In the genomic region with DNA sequence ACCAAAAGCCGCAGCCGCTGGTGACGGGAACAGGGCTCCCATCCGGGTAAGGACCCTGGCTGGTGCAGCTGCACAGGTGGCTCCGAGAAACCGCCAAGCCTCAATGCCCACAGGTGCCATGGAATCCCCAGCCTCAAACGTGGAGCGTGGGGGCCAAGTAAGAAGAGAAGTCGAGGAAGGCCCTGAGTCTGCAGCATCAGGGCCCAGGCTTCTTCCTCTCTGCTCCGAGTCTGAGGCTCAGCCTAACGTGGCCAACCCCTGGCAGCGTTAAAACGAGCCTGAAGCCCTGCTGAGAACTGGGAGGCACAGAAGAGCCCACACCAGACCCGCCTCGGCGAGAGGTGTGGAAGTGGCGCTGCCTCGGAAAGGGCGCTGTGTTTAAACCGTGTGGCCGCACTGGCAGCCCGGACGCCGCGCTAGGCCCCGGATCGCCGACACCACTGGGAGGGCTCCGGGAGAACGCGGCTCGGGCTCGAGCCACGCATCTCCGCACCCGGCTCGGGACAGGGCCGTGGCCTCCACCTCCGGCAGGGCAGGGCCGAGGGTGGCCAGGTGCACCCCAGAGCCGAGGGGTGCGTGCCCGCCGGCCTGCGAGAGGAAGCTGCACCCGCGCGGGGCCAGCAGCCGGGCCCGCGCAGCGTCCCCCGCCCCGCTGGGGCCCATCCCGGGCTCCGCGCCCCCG, we compare ENCODE assay signal across 1 cellular context.
A peak's percentile ranks its signal among the peaks of the same experiment; 100 is the strongest.
TF ChIP-seq lines count a peak whose summit lies in the region.

No MANE protein-coding gene starts in this region.

TF ChIP-seq in HepG2, 621 proteins besides CTCF, POLR2A, EP300 and RAD21 (continued from another document and continues in another):
- TF ChIP-seq TFDP1 (CRISPR knock-in tag; IDR thresholded peaks at IDR 0.05; ENCODE audit: borderline replicate concordance), result no peak
- TF ChIP-seq ZNF614 (CRISPR knock-in tag; IDR thresholded peaks at IDR 0.05; ENCODE audit: borderline replicate concordance), result no peak
- TF ChIP-seq SIN3B (IDR thresholded peaks at IDR 0.05; ENCODE audit: low read length), result no peak
- TF ChIP-seq, protein P1, sequence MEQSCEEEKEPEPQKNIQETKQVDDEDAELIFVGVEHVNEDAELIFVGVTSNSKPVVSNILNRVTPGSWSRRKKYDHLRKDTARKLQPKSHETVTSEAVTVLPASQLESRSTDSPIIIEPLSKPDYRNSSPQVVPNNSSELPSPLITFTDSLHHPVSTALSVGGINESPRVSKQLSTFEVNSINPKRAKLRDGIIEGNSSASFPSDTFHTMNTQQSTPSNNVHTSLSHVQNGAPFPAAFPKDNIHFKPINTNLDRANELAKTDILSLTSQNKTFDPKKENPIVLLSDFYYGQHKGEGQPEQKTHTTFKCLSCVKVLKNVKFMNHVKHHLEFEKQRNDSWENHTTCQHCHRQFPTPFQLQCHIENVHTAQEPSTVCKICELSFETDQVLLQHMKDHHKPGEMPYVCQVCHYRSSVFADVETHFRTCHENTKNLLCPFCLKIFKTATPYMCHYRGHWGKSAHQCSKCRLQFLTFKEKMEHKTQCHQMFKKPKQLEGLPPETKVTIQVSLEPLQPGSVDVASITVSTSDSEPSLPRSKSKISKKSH (CRISPR knock-in tag; IDR thresholded peaks at IDR 0.05; ENCODE audit: borderline replicate concordance), result 0 out of 2 replicates have a peak, but pooled peaks have one; percentile 22
- TF ChIP-seq, protein P2, sequence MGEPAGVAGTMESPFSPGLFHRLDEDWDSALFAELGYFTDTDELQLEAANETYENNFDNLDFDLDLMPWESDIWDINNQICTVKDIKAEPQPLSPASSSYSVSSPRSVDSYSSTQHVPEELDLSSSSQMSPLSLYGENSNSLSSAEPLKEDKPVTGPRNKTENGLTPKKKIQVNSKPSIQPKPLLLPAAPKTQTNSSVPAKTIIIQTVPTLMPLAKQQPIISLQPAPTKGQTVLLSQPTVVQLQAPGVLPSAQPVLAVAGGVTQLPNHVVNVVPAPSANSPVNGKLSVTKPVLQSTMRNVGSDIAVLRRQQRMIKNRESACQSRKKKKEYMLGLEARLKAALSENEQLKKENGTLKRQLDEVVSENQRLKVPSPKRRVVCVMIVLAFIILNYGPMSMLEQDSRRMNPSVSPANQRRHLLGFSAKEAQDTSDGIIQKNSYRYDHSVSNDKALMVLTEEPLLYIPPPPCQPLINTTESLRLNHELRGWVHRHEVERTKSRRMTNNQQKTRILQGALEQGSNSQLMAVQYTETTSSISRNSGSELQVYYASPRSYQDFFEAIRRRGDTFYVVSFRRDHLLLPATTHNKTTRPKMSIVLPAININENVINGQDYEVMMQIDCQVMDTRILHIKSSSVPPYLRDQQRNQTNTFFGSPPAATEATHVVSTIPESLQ (CRISPR knock-in tag; conservative IDR thresholded peaks at IDR 0.05), result no peak
- no peak for TF ChIP-seq PHB2 (IDR thresholded peaks at IDR 0.05; ENCODE audit: partially characterized antibody)
- TF ChIP-seq BHLHE40 (IDR thresholded peaks at IDR 0.05; ENCODE audit: low read length), result no peak
- TF ChIP-seq ZFX (CRISPR knock-in tag; IDR thresholded peaks at IDR 0.05; ENCODE audit: low read depth), result peak; percentile 74
- peak; percentile 74 for TF ChIP-seq ZNF407 (CRISPR knock-in tag; IDR thresholded peaks at IDR 0.05; ENCODE audit: not compliant biosample characterization)
- no peak for TF ChIP-seq BORCS8-MEF2B (CRISPR knock-in tag; IDR thresholded peaks at IDR 0.05)
- no peak for TF ChIP-seq FOXJ3 (CRISPR knock-in tag; IDR thresholded peaks at IDR 0.05; ENCODE audit: borderline replicate concordance)
- no peak for TF ChIP-seq ZNF550 (CRISPR knock-in tag; IDR thresholded peaks at IDR 0.05; ENCODE audit: borderline replicate concordance)
- no peak for TF ChIP-seq GMEB2 (CRISPR knock-in tag; IDR thresholded peaks at IDR 0.05; ENCODE audit: low read depth)
- TF ChIP-seq MAF1 (CRISPR knock-in tag; IDR thresholded peaks at IDR 0.05; ENCODE audit: borderline replicate concordance), result no peak
- TF ChIP-seq REXO4 (CRISPR knock-in tag; IDR thresholded peaks at IDR 0.05; ENCODE audit: borderline replicate concordance), result no peak
- TF ChIP-seq AKAP8 (CRISPR knock-in tag; IDR thresholded peaks at IDR 0.05), result no peak
- no peak for TF ChIP-seq ONECUT2 (CRISPR knock-in tag; IDR thresholded peaks at IDR 0.05)
- no peak for TF ChIP-seq ZNF782 (CRISPR knock-in tag; IDR thresholded peaks at IDR 0.05; ENCODE audit: borderline replicate concordance)
- no peak for TF ChIP-seq TCF7 (IDR thresholded peaks at IDR 0.05; ENCODE audit: low read depth)
- TF ChIP-seq ZKSCAN8 (CRISPR knock-in tag; IDR thresholded peaks at IDR 0.05; ENCODE audit: borderline replicate concordance), result no peak
- no peak for TF ChIP-seq HNRNPK (IDR thresholded peaks at IDR 0.05; ENCODE audit: low read depth, low read length, poor library complexity, severe bottlenecking)
- TF ChIP-seq MLX (CRISPR knock-in tag; IDR thresholded peaks at IDR 0.05), result no peak
- TF ChIP-seq DR1 (CRISPR knock-in tag; IDR thresholded peaks at IDR 0.05), result no peak
- no peak for TF ChIP-seq ZNF589 (CRISPR knock-in tag; conservative IDR thresholded peaks at IDR 0.05)
- TF ChIP-seq, protein P3, sequence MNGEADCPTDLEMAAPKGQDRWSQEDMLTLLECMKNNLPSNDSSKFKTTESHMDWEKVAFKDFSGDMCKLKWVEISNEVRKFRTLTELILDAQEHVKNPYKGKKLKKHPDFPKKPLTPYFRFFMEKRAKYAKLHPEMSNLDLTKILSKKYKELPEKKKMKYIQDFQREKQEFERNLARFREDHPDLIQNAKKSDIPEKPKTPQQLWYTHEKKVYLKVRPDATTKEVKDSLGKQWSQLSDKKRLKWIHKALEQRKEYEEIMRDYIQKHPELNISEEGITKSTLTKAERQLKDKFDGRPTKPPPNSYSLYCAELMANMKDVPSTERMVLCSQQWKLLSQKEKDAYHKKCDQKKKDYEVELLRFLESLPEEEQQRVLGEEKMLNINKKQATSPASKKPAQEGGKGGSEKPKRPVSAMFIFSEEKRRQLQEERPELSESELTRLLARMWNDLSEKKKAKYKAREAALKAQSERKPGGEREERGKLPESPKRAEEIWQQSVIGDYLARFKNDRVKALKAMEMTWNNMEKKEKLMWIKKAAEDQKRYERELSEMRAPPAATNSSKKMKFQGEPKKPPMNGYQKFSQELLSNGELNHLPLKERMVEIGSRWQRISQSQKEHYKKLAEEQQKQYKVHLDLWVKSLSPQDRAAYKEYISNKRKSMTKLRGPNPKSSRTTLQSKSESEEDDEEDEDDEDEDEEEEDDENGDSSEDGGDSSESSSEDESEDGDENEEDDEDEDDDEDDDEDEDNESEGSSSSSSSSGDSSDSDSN (CRISPR knock-in tag; IDR thresholded peaks at IDR 0.05), result peak; percentile 92
- no peak for TF ChIP-seq ZNF460 (CRISPR knock-in tag; IDR thresholded peaks at IDR 0.05; ENCODE audit: borderline replicate concordance)
- TF ChIP-seq ZNF335 (CRISPR knock-in tag; IDR thresholded peaks at IDR 0.05), result no peak
- TF ChIP-seq, protein P4, sequence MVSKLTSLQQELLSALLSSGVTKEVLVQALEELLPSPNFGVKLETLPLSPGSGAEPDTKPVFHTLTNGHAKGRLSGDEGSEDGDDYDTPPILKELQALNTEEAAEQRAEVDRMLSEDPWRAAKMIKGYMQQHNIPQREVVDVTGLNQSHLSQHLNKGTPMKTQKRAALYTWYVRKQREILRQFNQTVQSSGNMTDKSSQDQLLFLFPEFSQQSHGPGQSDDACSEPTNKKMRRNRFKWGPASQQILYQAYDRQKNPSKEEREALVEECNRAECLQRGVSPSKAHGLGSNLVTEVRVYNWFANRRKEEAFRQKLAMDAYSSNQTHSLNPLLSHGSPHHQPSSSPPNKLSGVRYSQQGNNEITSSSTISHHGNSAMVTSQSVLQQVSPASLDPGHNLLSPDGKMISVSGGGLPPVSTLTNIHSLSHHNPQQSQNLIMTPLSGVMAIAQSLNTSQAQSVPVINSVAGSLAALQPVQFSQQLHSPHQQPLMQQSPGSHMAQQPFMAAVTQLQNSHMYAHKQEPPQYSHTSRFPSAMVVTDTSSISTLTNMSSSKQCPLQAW (CRISPR knock-in tag; IDR thresholded peaks at IDR 0.05), result no peak
- no peak for TF ChIP-seq ZNF576 (CRISPR knock-in tag; IDR thresholded peaks at IDR 0.05)
- no peak for TF ChIP-seq PAWR (CRISPR knock-in tag; IDR thresholded peaks at IDR 0.05; ENCODE audit: borderline replicate concordance)
- TF ChIP-seq MTF1 (CRISPR knock-in tag; IDR thresholded peaks at IDR 0.05), result no peak
- TF ChIP-seq TIGD3 (CRISPR knock-in tag; IDR thresholded peaks at IDR 0.05; ENCODE audit: borderline replicate concordance), result no peak
- no peak for TF ChIP-seq FOXK1 (CRISPR knock-in tag; IDR thresholded peaks at IDR 0.05; ENCODE audit: borderline replicate concordance, low read depth)
- TF ChIP-seq JUN (CRISPR knock-in tag; IDR thresholded peaks at IDR 0.05), result no peak
